Comparison of ENCODE assay signal across 35 cellular contexts in genomic region chr5:136094189-136094912, GRCh38. TPM values are rescaled to one million over a fixed set of nuclear protein-coding genes. Genes with fewer than 3 reads are reported as not detected.
DNase-seq lines count a peak whose midpoint lies in the region; ATAC-seq, FAIRE-seq and TF ChIP-seq lines count a peak whose summit lies in the region.
"Had no signal": no experiment of that assay in that cellular context is flagged by ENCODE, and none has a peak within 500 bp of the region (broad histone marks: within the 10 kb centered on the region; RNA-seq: fewer than 3 reads in every experiment).

No MANE protein-coding gene starts in this region.

- peaks cover 8% of the 10 kb centered on the region for H3K27me3 Mint-ChIP-seq in H9 (ENCODE audit: low read depth)

- TF ChIP-seq RAD21 in K562 (CRISPR knock-in tag; conservative IDR thresholded peaks at IDR 0.05 in 1 of 2, IDR thresholded peaks at IDR 0.05 in 1 of 2) = no peak

- H3K9ac ChIP-seq in K562 (ENCODE audit: insufficient read depth in 1 of 2, low read depth in 2 of 2, low read length in 2 of 2) (no peak overlapping the region), H9 (ENCODE audit: extremely low read depth, insufficient read length, low read length) (no peak overlapping the region)

- TF ChIP-seq POLR2A in K562 (conservative IDR thresholded peaks at IDR 0.05) (no peak), transverse colon (IDR thresholded peaks at IDR 0.05) (no peak)

- H3K23me2 ChIP-seq in H9 (ENCODE audit: insufficient read length, low read depth, low read length, poor library complexity, severe bottlenecking) = no peaks in the 10 kb centered on the region

- H3K4me2 ChIP-seq in K562 (ENCODE audit: insufficient read depth, low read length) (no peak overlapping the region), H9 (ENCODE audit: insufficient read depth, insufficient read length, low read length) (no peak overlapping the region)

- no peak for FAIRE-seq in K562 (lab: Jason Lieb, UNC)
- FAIRE-seq: G401.6 had no signal

- no peak overlapping the region for H2BK5ac ChIP-seq in H9 (ENCODE audit: insufficient read length, low read length)

- no peak overlapping the region for H2BK12ac ChIP-seq in H9 (ENCODE audit: insufficient read length, low read depth, low read length)

- WGBS in right cardiac atrium = 53% methylated on average over 3 of the region's 3 CpGs
- WGBS in K562 (ENCODE audit: insufficient coverage, low coverage, missing lambda C conversion rate) = 2% methylated on average over 3 of the region's 3 CpGs
- WGBS in transverse colon (ENCODE audit: low coverage in 1 of 2), 2 donors = 54 to 69% methylated on average over 2 to 3 of the region's 3 CpGs
- WGBS in H9 (ENCODE audit: extremely low coverage, insufficient read length, low lambda C conversion rate) = no CpG with 5 or more reads among the region's 3 CpGs

- no peak overlapping the region for H3K23ac ChIP-seq in H9 (ENCODE audit: insufficient read length, low read depth, low read length)

- H2AK5ac ChIP-seq in H9 (ENCODE audit: insufficient read length, low read length) = no peak overlapping the region

- H3K4me3 ChIP-seq in right cardiac atrium (ENCODE audit: low read length) = no peak overlapping the region
- H3K4me3 ChIP-seq in K562 = no peak overlapping the region
- no peak overlapping the region for H3K4me3 ChIP-seq in left lung
- H3K4me3 ChIP-seq in transverse colon = no peak overlapping the region
- H3K4me3 ChIP-seq: HAP-1, heart left ventricle, ovary, SJSA1, spleen had no signal

- no peak for DNase-seq in right cardiac atrium
- DNase-seq in left ventricle myocardium superior = no peak
- no peak for DNase-seq in K562 (ENCODE audit: extremely low read depth in 1 of 4, low spot score in 3 of 4)
- DNase-seq in left lung = no peak
- DNase-seq in transverse colon = peak; percentile 72
- no peak for DNase-seq in ureter (ENCODE audit: low spot score)
- DNase-seq in H9 = no peak
- DNase-seq: activated CD4-positive, alpha-beta T cell treated with anti-CD3 and anti-CD28 coated beads, Interleukin-2, amount 50 U/mL, for 4 hours; activated CD4-positive, CD25-positive, alpha-beta regulatory T cell; activated CD8-positive, alpha-beta memory T cell treated with anti-CD3 and anti-CD28 coated beads, Interleukin-2, amount 10 ng/mL, durations not matched to agents 7 days and 5 days; activated naive CD4-positive, alpha-beta T cell treated with anti-CD3 and anti-CD28 coated beads for 36 hours; activated T-cell treated with anti-CD3 and anti-CD28 coated beads, Interleukin-2, amount 50 U/mL, for 72 hours; AML-193; CD8-positive, alpha-beta T cell; central memory CD4-positive, alpha-beta T cell; dermis blood vessel endothelial cell; foreskin fibroblast; heart left ventricle; Kasumi-1; mammary epithelial cell; MV-4-11; NCI-H1436 treated with DMSO at 0.1 percent for 48 hours; NCI-H446 treated with DMSO at 0.1 percent for 48 hours; nephron progenitor cell; ovary; RPMI8226; spleen; stimulated activated CD8-positive, alpha-beta memory T cell treated with anti-CD3 and anti-CD28 coated beads, Interleukin-4, amount 100 ng/mL, for 48 hours had no signal

- no peaks in the 10 kb centered on the region for H3K27me3 ChIP-seq in right cardiac atrium (ENCODE audit: control insufficient read depth, insufficient read depth)
- peaks cover 8 to 12% of the 10 kb centered on the region in 2 experiments; a peak in 3 of 5 replicates for H3K27me3 ChIP-seq in K562 (ENCODE audit: control insufficient read depth in 2 of 2, insufficient read depth in 2 of 2, low read length in 2 of 2)
- peaks cover 0 to 4% of the 10 kb centered on the region in 2 donors for H3K27me3 ChIP-seq in left lung
- no peaks in the 10 kb centered on the region for H3K27me3 ChIP-seq in transverse colon
- H3K27me3 ChIP-seq in H9 (ENCODE audit: insufficient read depth, low read length) = no peaks in the 10 kb centered on the region
- H3K27me3 ChIP-seq: heart left ventricle, ovary had no signal

- H3K27ac Mint-ChIP-seq in H9 = no peak overlapping the region
- H3K27ac Mint-ChIP-seq: activated CD8-positive, alpha-beta memory T cell treated with anti-CD3 and anti-CD28 coated beads, Interleukin-2, amount 10 ng/mL, durations not matched to agents 7 days and 5 days; activated naive CD4-positive, alpha-beta T cell treated with anti-CD3 and anti-CD28 coated beads for 36 hours; activated T-cell treated with anti-CD3 and anti-CD28 coated beads, Interleukin-2, amount 50 U/mL, for 72 hours; CD8-positive, alpha-beta T cell; endodermal cell; nephron progenitor cell; stimulated activated naive CD8-positive, alpha-beta T cell treated with anti-CD3 and anti-CD28 coated beads, Interleukin-15, Interleukin-2, amounts not matched to agents 100 ng/mL and 50 ng/mL, for 24 hours had no signal

- POLR2A ChIA-PET in K562 (lab: Yijun Ruan, JAX) = no interaction called here

- H3K27ac ChIP-seq in right cardiac atrium (ENCODE audit: low read length) (no peak overlapping the region), K562 (ENCODE audit: extremely low read depth, low read depth, low read length) (no peak overlapping the region), left lung (no peak overlapping the region), transverse colon (peak overlapping the region; percentile 56 to 70 (median 69)), H9 (ENCODE audit: insufficient read length, low read depth, low read length) (no peak overlapping the region)
- H3K27ac ChIP-seq: heart left ventricle, HL-60, ovary, SJSA1 had no signal

- H2BK15ac ChIP-seq in H9 (ENCODE audit: low read depth, low read length) = no peak overlapping the region

- no peak overlapping the region for H3K56ac ChIP-seq in H9 (ENCODE audit: insufficient read length, low read depth, low read length)

- H3K36me3 ChIP-seq in K562 (ENCODE audit: control insufficient read depth, insufficient read depth, low read length) = no peaks in the 10 kb centered on the region
- H3K36me3 ChIP-seq in left lung = no peaks in the 10 kb centered on the region
- no peaks in the 10 kb centered on the region for H3K36me3 ChIP-seq in transverse colon
- H3K36me3 ChIP-seq: HAP-1, heart left ventricle, ovary, SJSA1, spleen had no signal

- intact Hi-C loops in right cardiac atrium (cut with DNase I) (loop anchor here in 1 of 4 donors (5.0 kb wide), 1 partner anchor 38 kb away; the partner anchor contains the start of gene SMAD5), left ventricle myocardium superior (cut with micrococcal nuclease) (no loop called here), K562 (cut with micrococcal nuclease) (no loop called here), left lung (cut with DNase I) (no loop called here), transverse colon (cut with DNase I; ENCODE audit: low total_unique reads) (no loop called here)

- H3K79me1 ChIP-seq in H9 (ENCODE audit: insufficient read depth, low read depth, low read length, poor library complexity, severe bottlenecking) = no peaks in the 10 kb centered on the region

- no TSS peak for BruUV-seq in K562 (replicated peaks; lab: Mats Ljungman, UMichigan)

- TF ChIP-seq EP300 in K562 (IDR thresholded peaks at IDR 0.05; ENCODE audit: low read length) (0 out of 2 replicates have a peak, but pooled peaks have one; percentile 5), transverse colon (IDR thresholded peaks at IDR 0.05; ENCODE audit: low read depth) (no peak)

- no peaks in the 10 kb centered on the region for H3K9me3 Mint-ChIP-seq in H9
- H3K9me3 Mint-ChIP-seq: activated naive CD4-positive, alpha-beta T cell treated with anti-CD3 and anti-CD28 coated beads for 36 hours; activated T-cell treated with anti-CD3 and anti-CD28 coated beads, Interleukin-2, amount 50 U/mL, for 72 hours; CD8-positive, alpha-beta T cell; endodermal cell; nephron progenitor cell; stimulated activated naive CD8-positive, alpha-beta T cell treated with anti-CD3 and anti-CD28 coated beads, Interleukin-15, Interleukin-2, amounts not matched to agents 100 ng/mL and 50 ng/mL, for 24 hours had no signal

- no peak overlapping the region for H3K4me3 Mint-ChIP-seq in H9
- H3K4me3 Mint-ChIP-seq: activated CD8-positive, alpha-beta memory T cell treated with anti-CD3 and anti-CD28 coated beads, Interleukin-2, amount 10 ng/mL, durations not matched to agents 7 days and 5 days; activated naive CD4-positive, alpha-beta T cell treated with anti-CD3 and anti-CD28 coated beads for 36 hours; activated T-cell treated with anti-CD3 and anti-CD28 coated beads, Interleukin-2, amount 50 U/mL, for 72 hours; CD8-positive, alpha-beta T cell; endodermal cell; nephron progenitor cell; stimulated activated naive CD8-positive, alpha-beta T cell treated with anti-CD3 and anti-CD28 coated beads, Interleukin-15, Interleukin-2, amounts not matched to agents 100 ng/mL and 50 ng/mL, for 24 hours had no signal

- no peak overlapping the region for H2BK20ac ChIP-seq in H9 (ENCODE audit: low read depth, low read length, poor library complexity, severe bottlenecking)

- H3T11ph ChIP-seq in H9 (ENCODE audit: low read length) = no peak overlapping the region

- ATAC-seq in right cardiac atrium (peak; percentile 29 to 48), left ventricle myocardium superior (no peak), K562 (no peak), left lung (peak; percentile 27), HG02642 (IDR thresholded peaks at IDR 0.05; ENCODE audit: poor library complexity, unreplicated experiment) (no peak)
- ATAC-seq: activated CD8-positive, alpha-beta memory T cell treated with anti-CD3 and anti-CD28 coated beads, Interleukin-2, amount 10 ng/mL, durations not matched to agents 7 days and 5 days; activated T-cell treated with anti-CD3 and anti-CD28 coated beads, Interleukin-2, amount 50 U/mL, for 72 hours; CD8-positive, alpha-beta T cell had no signal

- TF ChIP-seq CTCF in K562 (IDR thresholded peaks at IDR 0.05 in 2 of 3, conservative IDR thresholded peaks at IDR 0.05 in 1 of 3; ENCODE audit: insufficient read depth in 2 of 3, low read depth in 1 of 3, low read length in 3 of 3) (no peak), left lung (IDR thresholded peaks at IDR 0.05) (no peak), transverse colon (IDR thresholded peaks at IDR 0.05) (no peak), H9 (conservative IDR thresholded peaks at IDR 0.05) (no peak)

- H3K4ac ChIP-seq in H9 (ENCODE audit: low read depth, low read length) = no peak overlapping the region

- H3K79me2 ChIP-seq in K562 (ENCODE audit: control insufficient read depth, insufficient read depth, low read length) = no peaks in the 10 kb centered on the region
- no peaks in the 10 kb centered on the region for H3K79me2 ChIP-seq in H9 (ENCODE audit: insufficient read depth, low read length)

- H3K4me1 Mint-ChIP-seq in H9 = peaks cover 10 to 12% of the 10 kb centered on the region in 2 experiments
- H3K4me1 Mint-ChIP-seq: activated CD8-positive, alpha-beta memory T cell treated with anti-CD3 and anti-CD28 coated beads, Interleukin-2, amount 10 ng/mL, durations not matched to agents 7 days and 5 days had no signal

- in situ Hi-C loops in K562 (cut with MboI) (no loop called here), transverse colon (cut with MboI; ENCODE audit: low pct_ligation_motif_present in 1 of 4, low pct_unique_long_range_greater_than_20kb in 1 of 4, low sequenced_read_pairs in 3 of 4) (no loop called here)

- H4K20me1 ChIP-seq in K562 (replicated peaks; ENCODE audit: control insufficient read depth, insufficient read depth, low read length) = no peaks in the 10 kb centered on the region
- no peaks in the 10 kb centered on the region for H4K20me1 ChIP-seq in H9 (ENCODE audit: control insufficient read depth, insufficient read depth, insufficient read length)

- H2AFZ ChIP-seq in K562 (ENCODE audit: low read depth, low read length) = no peak overlapping the region
- no peak overlapping the region for H2AFZ ChIP-seq in H9 (ENCODE audit: low read length)

- H4K5ac ChIP-seq in H9 (ENCODE audit: insufficient read length, low read depth, low read length) = no peak overlapping the region

- H3K9me3 ChIP-seq in right cardiac atrium (ENCODE audit: control insufficient read depth, low read length) (no peaks in the 10 kb centered on the region), K562 (replicated peaks; ENCODE audit: control insufficient read depth, insufficient read depth, low read depth, low read length) (no peaks in the 10 kb centered on the region), left lung (no peaks in the 10 kb centered on the region), transverse colon (no peaks in the 10 kb centered on the region), H9 (ENCODE audit: control insufficient read depth, low read depth, low read length) (no peaks in the 10 kb centered on the region)
- H3K9me3 ChIP-seq: HAP-1, heart left ventricle, ovary, SJSA1, spleen had no signal

- H3K4me1 ChIP-seq in right cardiac atrium (ENCODE audit: control insufficient read depth, insufficient read depth, low read length) = no peaks in the 10 kb centered on the region
- H3K4me1 ChIP-seq in K562 (replicated peaks in 1 of 2; ENCODE audit: control insufficient read depth in 2 of 2, insufficient read depth in 2 of 2, low read length in 2 of 2) = peaks cover 0 to 8% of the 10 kb centered on the region in 2 experiments; a peak in 2 of 5 replicates
- peaks cover 0 to 4% of the 10 kb centered on the region in 2 donors for H3K4me1 ChIP-seq in left lung
- H3K4me1 ChIP-seq in transverse colon = peaks cover 5 to 33% (median 15%) of the 10 kb centered on the region in 4 donors
- H3K4me1 ChIP-seq in H9 (ENCODE audit: insufficient read depth, low read length) = no peaks in the 10 kb centered on the region; the same call in 1 of the 2 replicates
- H3K4me1 ChIP-seq: HAP-1, SJSA1 had no signal

- no peaks in the 10 kb centered on the region for H3K9me1 ChIP-seq in K562 (ENCODE audit: control insufficient read depth, insufficient read depth, low read length)

- no peak overlapping the region for H4K91ac ChIP-seq in H9 (ENCODE audit: insufficient read length, low read depth, low read length)

- H3K14ac ChIP-seq in H9 (ENCODE audit: insufficient read depth, low read length) = no peak overlapping the region

- no peak overlapping the region for H3K18ac ChIP-seq in H9 (ENCODE audit: insufficient read length, low read depth, low read length)

- H4K8ac ChIP-seq in H9 (replicated peaks; ENCODE audit: insufficient read length, low read depth, low read length) = no peak overlapping the region

- CTCF ChIA-PET in K562 (lab: Yijun Ruan, JAX; ENCODE audit: low intra/inter-chr PET ratio) = no interaction called here

- no peak overlapping the region for H2BK120ac ChIP-seq in H9 (ENCODE audit: low read depth, low read length, poor library complexity, severe bottlenecking)

- no peaks in the 10 kb centered on the region for H3K36me3 Mint-ChIP-seq in H9 (ENCODE audit: insufficient read depth in 1 of 3, low read depth in 3 of 3)
- H3K36me3 Mint-ChIP-seq: activated CD8-positive, alpha-beta memory T cell treated with anti-CD3 and anti-CD28 coated beads, Interleukin-2, amount 10 ng/mL, durations not matched to agents 7 days and 5 days; CD8-positive, alpha-beta T cell had no signal

RNA-seq across cellular contexts. Expression of gene SMAD5, which starts 38.3 kb away (rescaled TPM):
- 10 to 100 TPM; 43.9 to 62.9 (median 58.2) TPM for total RNA-seq in right cardiac atrium
- 8.7 TPM for polyA plus RNA-seq in right cardiac atrium
- 41.7 TPM for total RNA-seq in left ventricle myocardium superior
- 37.6 and 119 TPM in 2 replicates for total RNA-seq in K562 (2011; cell fraction: chromatin; rRNA removed; ENCODE audit: low replicate concordance)
- 9.2 and 17.2 TPM in 2 replicates for total RNA-seq in K562 (2011; cell fraction: nucleolus; rRNA removed)
- total RNA-seq in K562 (2011; cell fraction: nucleoplasm; rRNA removed) = 23.3 and 36.0 TPM in 2 replicates
- 14.7 and 14.8 TPM in 2 replicates for total RNA-seq in K562 (2014; rRNA removed)
- 35.0 and 47.9 TPM in 2 replicates for total RNA-seq in K562 (2014; rRNA removed; fragmentation: Illumina TruSeq; extraction: Trizol)
- 26.5 and 29.5 TPM in 2 replicates for total RNA-seq in K562 (2015; rRNA removed; fragmentation: Illumina TruSeq; extraction: Trizol)
- 34.4 and 38.5 TPM in 2 replicates for total RNA-seq in K562 (2021)
- polyA plus RNA-seq in K562 (2011; rRNA removed) = 49.0 and 53.9 TPM in 2 replicates
- 23.7 and 43.2 TPM in 2 replicates for polyA plus RNA-seq in K562 (2011; cell fraction: cytosol; rRNA removed)
- polyA plus RNA-seq in K562 (2011; cell fraction: nucleus; rRNA removed) = 15.7 and 27.0 TPM in 2 replicates
- 12.9 and 17.5 TPM in 2 replicates for polyA plus RNA-seq in K562 (2012)
- 20.3 and 21.1 TPM in 2 replicates for polyA plus RNA-seq in K562 (2014; fragmentation: Illumina TruSeq; extraction: Trizol)
- 10 to 100 TPM; 14.2 to 18.9 TPM for polyA plus RNA-seq in K562 (2014; fragmentation: Nextera tagmentation; extraction: Ambion mirVana)
- polyA plus RNA-seq in K562 (2014; rRNA removed) = 12.4 and 17.4 TPM in 2 replicates
- polyA minus RNA-seq in K562 (2011; rRNA and poly(A)+ RNA removed) = 143 and 178 TPM in 2 replicates
- polyA minus RNA-seq in K562 (2011; cell fraction: cytosol; rRNA and poly(A)+ RNA removed) = 41.4 and 59.4 TPM in 2 replicates
- 19.7 and 42.3 TPM in 2 replicates for polyA minus RNA-seq in K562 (2011; cell fraction: nucleus; rRNA and poly(A)+ RNA removed)
- total RNA-seq in left lung = 10 to 100 TPM; 54.7 to 55.5 TPM
- 100 to 1,000 TPM in 1 of 4 donors, 10 to 100 TPM in 3; 14.2 to 272 (median 32.7) TPM for total RNA-seq in transverse colon
- total RNA-seq in ureter = 86.3 TPM
- total RNA-seq in H9 (2021) = 58.3 and 69.3 TPM in 2 replicates

Comparison
In these comparisons a context has a peak if more than half of its experiments do, and no peak if none do; other contexts are left out.
1. ATAC-seq: peak in right cardiac atrium (2 of 2) and left lung (single experiment); none in left ventricle myocardium superior (single experiment), K562 (single experiment) and HG02642 (single experiment).
2. H3K27ac ChIP-seq: peak in transverse colon (4 of 4); none in right cardiac atrium (single experiment), K562 (single experiment), left lung (0 of 2) and H9 (single experiment).